ENCODE assay signal across 10 cellular contexts in the genomic region with DNA sequence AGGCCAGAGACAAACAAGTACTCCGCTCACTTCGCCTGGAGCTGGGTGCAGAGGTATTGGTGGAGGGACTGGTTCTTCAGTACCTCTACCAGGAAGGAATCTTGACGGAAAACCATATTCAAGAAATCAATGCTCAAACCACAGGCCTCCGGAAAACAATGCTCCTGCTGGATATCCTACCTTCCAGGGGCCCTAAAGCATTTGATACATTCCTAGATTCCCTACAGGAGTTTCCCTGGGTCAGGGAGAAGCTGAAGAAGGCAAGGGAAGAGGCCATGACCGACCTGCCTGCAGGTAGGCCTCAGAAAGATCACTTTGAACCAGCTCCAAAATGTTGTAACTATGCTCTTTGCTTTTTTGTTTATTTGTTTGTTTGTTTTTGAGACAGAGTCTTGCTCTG. TPM values are rescaled to one million over a fixed set of nuclear protein-coding genes. Genes with fewer than 3 reads are reported as not detected.
DNase-seq lines count a peak whose midpoint lies in the region; ATAC-seq, FAIRE-seq and TF ChIP-seq lines count a peak whose summit lies in the region.
"Had no signal": no experiment of that assay in that cellular context is flagged by ENCODE, and none has a peak within 500 bp of the region (broad histone marks: within the 10 kb centered on the region; RNA-seq: fewer than 3 reads in every experiment).

No MANE protein-coding gene starts in this region.

- peaks cover 0 to 31% (median 8%) of the 10 kb centered on the region in 3 donors for H3K36me3 Mint-ChIP-seq in CD8-positive, alpha-beta memory T cell
- H3K36me3 Mint-ChIP-seq in astrocyte (ENCODE audit: low read depth, unreplicated experiment) (no peaks in the 10 kb centered on the region), nephron progenitor cell (ENCODE audit: low read depth) (no peaks in the 10 kb centered on the region)

- POLR2A ChIA-PET in CD8-positive, alpha-beta memory T cell (lab: Charles Lee) = no interaction called here

- ATAC-seq in HG03097 (IDR thresholded peaks at IDR 0.05; ENCODE audit: low FRiP score, unreplicated experiment) = no peak
- ATAC-seq in GM19328 (IDR thresholded peaks at IDR 0.05; ENCODE audit: unreplicated experiment) = no peak

- peaks cover 2 to 12% of the 10 kb centered on the region in 2 donors for H3K27me3 Mint-ChIP-seq in CD8-positive, alpha-beta memory T cell
- H3K27me3 Mint-ChIP-seq in astrocyte (ENCODE audit: low read depth, unreplicated experiment) (no peaks in the 10 kb centered on the region), nephron progenitor cell (ENCODE audit: low read depth, poor library complexity) (peaks cover 9% of the 10 kb centered on the region)

- CTCF ChIA-PET in CD8-positive, alpha-beta memory T cell (lab: Charles Lee) = interaction anchor here (0.9 kb wide), 1 partner anchor 109 kb away, joined by 3 read pairs; no protein-coding TSS in a partner anchor

- H3K4me2 ChIP-seq in astrocyte (ENCODE audit: low read length) = peak overlapping the region; percentile 87

- peak overlapping the region; percentile 25 to 100 (median 99) for H3K27ac Mint-ChIP-seq in CD8-positive, alpha-beta memory T cell
- H3K27ac Mint-ChIP-seq in astrocyte (ENCODE audit: unreplicated experiment) (no peak overlapping the region), nephron progenitor cell (peak overlapping the region; percentile 100)

- H3K9ac ChIP-seq in HUES6 (ENCODE audit: low read length) (no peak overlapping the region), astrocyte (ENCODE audit: low read length) (no peak overlapping the region)

- peak overlapping the region; percentile 95 to 99 (median 96) for H3K4me3 Mint-ChIP-seq in CD8-positive, alpha-beta memory T cell
- H3K4me3 Mint-ChIP-seq in astrocyte (ENCODE audit: unreplicated experiment) (peak overlapping the region; percentile 93), nephron progenitor cell (peak overlapping the region; percentile 94)

- no peaks in the 10 kb centered on the region for H3K27me3 ChIP-seq in CD8-positive, alpha-beta memory T cell (ENCODE audit: insufficient read depth, low read length, poor library complexity, severe bottlenecking)
- H3K27me3 ChIP-seq in HUES6 (ENCODE audit: control insufficient read depth, insufficient read depth, low read length) = no peaks in the 10 kb centered on the region
- H3K27me3 ChIP-seq in astrocyte (ENCODE audit: insufficient read depth, low read length) = no peaks in the 10 kb centered on the region
- H3K27me3 ChIP-seq in Peyer's patch = no peaks in the 10 kb centered on the region
- H3K27me3 ChIP-seq: adrenal gland had no signal

- no peaks in the 10 kb centered on the region for H3K9me3 Mint-ChIP-seq in CD8-positive, alpha-beta memory T cell
- H3K9me3 Mint-ChIP-seq in astrocyte (ENCODE audit: unreplicated experiment) = peaks cover 3% of the 10 kb centered on the region
- no peaks in the 10 kb centered on the region for H3K9me3 Mint-ChIP-seq in nephron progenitor cell

- no peak overlapping the region for H3K27ac ChIP-seq in CD8-positive, alpha-beta memory T cell (ENCODE audit: low read depth, low read length)
- H3K27ac ChIP-seq in HUES6 (ENCODE audit: low read depth, low read length) (0 out of 2 replicates have a peak overlapping the region, but pooled peaks have one; percentile 70), astrocyte (ENCODE audit: low read depth, low read length) (no peak overlapping the region), Peyer's patch (no peak overlapping the region)

- H3K4me1 Mint-ChIP-seq in CD8-positive, alpha-beta memory T cell = peaks cover 36 to 57% (median 47%) of the 10 kb centered on the region in 3 donors
- peaks cover 7% of the 10 kb centered on the region for H3K4me1 Mint-ChIP-seq in astrocyte (ENCODE audit: low read depth, unreplicated experiment)
- peaks cover 56% of the 10 kb centered on the region for H3K4me1 Mint-ChIP-seq in nephron progenitor cell

- TF ChIP-seq CTCF in astrocyte (IDR thresholded peaks at IDR 0.05; ENCODE audit: insufficient read depth, low read depth, low read length) (no peak), nephron progenitor cell (IDR thresholded peaks at IDR 0.05) (no peak), Peyer's patch (IDR thresholded peaks at IDR 0.05) (no peak)

- H3K4me1 ChIP-seq in CD8-positive, alpha-beta memory T cell (ENCODE audit: insufficient read depth, low read length) = peaks cover 20% of the 10 kb centered on the region
- H3K4me1 ChIP-seq in HUES6 (ENCODE audit: control insufficient read depth, insufficient read depth, low read length) (peaks cover 28% of the 10 kb centered on the region), astrocyte (ENCODE audit: insufficient read depth, low read length) (peaks cover 8% of the 10 kb centered on the region), Peyer's patch (peaks cover 0 to 16% (median 3%) of the 10 kb centered on the region in 4 donors)

- no peak for FAIRE-seq in astrocyte (lab: Jason Lieb, UNC)

- no peaks in the 10 kb centered on the region for H3K36me3 ChIP-seq in CD8-positive, alpha-beta memory T cell (ENCODE audit: insufficient read depth, low read length)
- no peaks in the 10 kb centered on the region for H3K36me3 ChIP-seq in HUES6 (ENCODE audit: control insufficient read depth, insufficient read depth, low read length)
- no peaks in the 10 kb centered on the region for H3K36me3 ChIP-seq in astrocyte (ENCODE audit: insufficient read depth, low read length)
- H3K36me3 ChIP-seq in Peyer's patch = no peaks in the 10 kb centered on the region
- H3K36me3 ChIP-seq: adrenal gland had no signal

- H4K20me1 ChIP-seq in astrocyte (ENCODE audit: insufficient read depth, low read length) = no peaks in the 10 kb centered on the region

- H2AFZ ChIP-seq in astrocyte (ENCODE audit: low read depth, low read length) = no peak overlapping the region

- TF ChIP-seq POLR2A in Peyer's patch (IDR thresholded peaks at IDR 0.05) = no peak

- no peak for DNase-seq in CD8-positive, alpha-beta memory T cell
- DNase-seq in astrocyte (ENCODE audit: low read depth) (no peak), nephron progenitor cell (no peak), nucleus accumbens (lab: John Stamatoyannopoulos, UW) (no peak), Peyer's patch (no peak)
- DNase-seq: NCI-H748 treated with DMSO at 0.1 percent for 48 hours had no signal

- no peaks in the 10 kb centered on the region for H3K9me3 ChIP-seq in CD8-positive, alpha-beta memory T cell (ENCODE audit: low read length)
- H3K9me3 ChIP-seq in HUES6 (ENCODE audit: control insufficient read depth, insufficient read depth, low read depth, low read length) (no peaks in the 10 kb centered on the region), astrocyte (ENCODE audit: insufficient read depth, low read depth, low read length) (no peaks in the 10 kb centered on the region), Peyer's patch (no peaks in the 10 kb centered on the region)
- H3K9me3 ChIP-seq: adrenal gland had no signal

- no peak overlapping the region for H3K4me3 ChIP-seq in CD8-positive, alpha-beta memory T cell (ENCODE audit: low read length)
- H3K4me3 ChIP-seq in HUES6 (ENCODE audit: low read depth, low read length) = peak overlapping the region; percentile 79
- no peak overlapping the region for H3K4me3 ChIP-seq in astrocyte (ENCODE audit: insufficient read depth, low read depth, low read length)
- H3K4me3 ChIP-seq in Peyer's patch = no peak overlapping the region

- no peaks in the 10 kb centered on the region for H3K79me2 ChIP-seq in astrocyte (ENCODE audit: insufficient read depth, low read length)

RNA-seq across cellular contexts. Expression of a gene that starts 1.6 kb away (rescaled TPM):
- 10 to 100 TPM in 1 of 2 experiments, 1 to 10 TPM in 1; 8.6 to 11.7 TPM for total RNA-seq in CD8-positive, alpha-beta memory T cell
- polyA plus RNA-seq in CD8-positive, alpha-beta memory T cell = 13.2 TPM
- total RNA-seq in astrocyte = 7.6 and 8.8 TPM in 2 replicates
- 100 to 1,000 TPM in 1 of 4 donors, 10 to 100 TPM in 3; 66.3 to 128 (median 89.4) TPM for total RNA-seq in Peyer's patch
